ENCODE assay signal across 1 cellular context in the genomic region with DNA sequence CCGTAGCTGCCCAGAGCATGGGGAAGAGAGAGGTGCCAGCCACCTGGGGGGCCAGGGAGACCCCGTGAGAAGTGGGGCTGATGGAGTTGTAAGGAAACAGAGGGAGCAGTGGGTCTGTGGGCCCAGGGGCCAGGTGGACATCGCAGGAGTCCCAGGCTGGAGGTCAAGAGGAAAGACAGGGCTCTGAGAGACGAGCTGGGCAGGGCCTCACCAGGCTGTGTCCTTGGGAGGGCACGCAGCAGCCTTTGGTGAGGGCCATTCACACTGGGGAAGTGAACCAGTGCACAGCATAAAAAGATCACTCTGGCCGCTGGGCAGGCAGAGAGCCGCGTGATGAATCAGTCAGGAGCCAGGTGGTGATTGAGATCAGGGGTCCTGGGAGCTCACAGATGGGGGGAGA.
TF ChIP-seq lines count a peak whose summit lies in the region.

No MANE protein-coding gene starts in this region.

TF ChIP-seq in HepG2, 621 proteins besides CTCF, POLR2A, EP300 and RAD21:
- TF ChIP-seq, protein P1, sequence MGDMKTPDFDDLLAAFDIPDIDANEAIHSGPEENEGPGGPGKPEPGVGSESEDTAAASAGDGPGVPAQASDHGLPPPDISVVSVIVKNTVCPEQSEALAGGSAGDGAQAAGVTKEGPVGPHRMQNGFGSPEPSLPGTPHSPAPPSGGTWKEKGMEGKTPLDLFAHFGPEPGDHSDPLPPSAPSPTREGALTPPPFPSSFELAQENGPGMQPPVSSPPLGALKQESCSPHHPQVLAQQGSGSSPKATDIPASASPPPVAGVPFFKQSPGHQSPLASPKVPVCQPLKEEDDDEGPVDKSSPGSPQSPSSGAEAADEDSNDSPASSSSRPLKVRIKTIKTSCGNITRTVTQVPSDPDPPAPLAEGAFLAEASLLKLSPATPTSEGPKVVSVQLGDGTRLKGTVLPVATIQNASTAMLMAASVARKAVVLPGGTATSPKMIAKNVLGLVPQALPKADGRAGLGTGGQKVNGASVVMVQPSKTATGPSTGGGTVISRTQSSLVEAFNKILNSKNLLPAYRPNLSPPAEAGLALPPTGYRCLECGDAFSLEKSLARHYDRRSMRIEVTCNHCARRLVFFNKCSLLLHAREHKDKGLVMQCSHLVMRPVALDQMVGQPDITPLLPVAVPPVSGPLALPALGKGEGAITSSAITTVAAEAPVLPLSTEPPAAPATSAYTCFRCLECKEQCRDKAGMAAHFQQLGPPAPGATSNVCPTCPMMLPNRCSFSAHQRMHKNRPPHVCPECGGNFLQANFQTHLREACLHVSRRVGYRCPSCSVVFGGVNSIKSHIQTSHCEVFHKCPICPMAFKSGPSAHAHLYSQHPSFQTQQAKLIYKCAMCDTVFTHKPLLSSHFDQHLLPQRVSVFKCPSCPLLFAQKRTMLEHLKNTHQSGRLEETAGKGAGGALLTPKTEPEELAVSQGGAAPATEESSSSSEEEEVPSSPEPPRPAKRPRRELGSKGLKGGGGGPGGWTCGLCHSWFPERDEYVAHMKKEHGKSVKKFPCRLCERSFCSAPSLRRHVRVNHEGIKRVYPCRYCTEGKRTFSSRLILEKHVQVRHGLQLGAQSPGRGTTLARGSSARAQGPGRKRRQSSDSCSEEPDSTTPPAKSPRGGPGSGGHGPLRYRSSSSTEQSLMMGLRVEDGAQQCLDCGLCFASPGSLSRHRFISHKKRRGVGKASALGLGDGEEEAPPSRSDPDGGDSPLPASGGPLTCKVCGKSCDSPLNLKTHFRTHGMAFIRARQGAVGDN (CRISPR knock-in tag; IDR thresholded peaks at IDR 0.05) = peak; percentile 17; the same call in 1 of the 2 replicates
- TF ChIP-seq, protein P2, sequence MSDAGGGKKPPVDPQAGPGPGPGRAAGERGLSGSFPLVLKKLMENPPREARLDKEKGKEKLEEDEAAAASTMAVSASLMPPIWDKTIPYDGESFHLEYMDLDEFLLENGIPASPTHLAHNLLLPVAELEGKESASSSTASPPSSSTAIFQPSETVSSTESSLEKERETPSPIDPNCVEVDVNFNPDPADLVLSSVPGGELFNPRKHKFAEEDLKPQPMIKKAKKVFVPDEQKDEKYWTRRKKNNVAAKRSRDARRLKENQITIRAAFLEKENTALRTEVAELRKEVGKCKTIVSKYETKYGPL (CRISPR knock-in tag; IDR thresholded peaks at IDR 0.05) = no peak
